17 cellular contexts compared by ENCODE assay signal in genomic region chr12:38544357-38545066, GRCh38.
DNase-seq lines count a peak whose midpoint lies in the region; ATAC-seq and TF ChIP-seq lines count a peak whose summit lies in the region.
"Had no signal": no experiment of that assay in that cellular context is flagged by ENCODE, and none has a peak within 500 bp of the region (broad histone marks: within the 10 kb centered on the region; RNA-seq: fewer than 3 reads in every experiment).

No MANE protein-coding gene starts in this region.

- no peaks in the 10 kb centered on the region for H3K79me1 ChIP-seq in mesendoderm (ENCODE audit: low read length)

- peaks cover 29% of the 10 kb centered on the region for H3K4me1 ChIP-seq in HUES6 (ENCODE audit: control insufficient read depth, insufficient read depth, low read length)
- H3K4me1 ChIP-seq in Panc1 (ENCODE audit: control insufficient read depth, insufficient read depth, low read length) = no peaks in the 10 kb centered on the region
- H3K4me1 ChIP-seq in mesendoderm (ENCODE audit: control insufficient read depth, low read depth, low read length) = peaks cover 4% of the 10 kb centered on the region
- H3K4me1 ChIP-seq: parathyroid adenoma had no signal

- H2BK15ac ChIP-seq in mesendoderm (replicated peaks; ENCODE audit: low read depth) = no peak overlapping the region

- H3K36me3 ChIP-seq in HUES6 (ENCODE audit: control insufficient read depth, insufficient read depth, low read length) (no peaks in the 10 kb centered on the region), Panc1 (ENCODE audit: control insufficient read depth, insufficient read depth, low read length) (no peaks in the 10 kb centered on the region), mesendoderm (ENCODE audit: control insufficient read depth, insufficient read depth, low read length) (no peaks in the 10 kb centered on the region)
- H3K36me3 ChIP-seq: brain microvascular endothelial cell, thoracic aorta had no signal

- intact Hi-C loops in Panc1 (cut with micrococcal nuclease; ENCODE audit: unreplicated experiment) = no loop called here

- H3K9ac ChIP-seq in HUES6 (ENCODE audit: low read length) (peak overlapping the region; percentile 19), mesendoderm (ENCODE audit: low read length) (no peak overlapping the region)
- H3K9ac ChIP-seq: parathyroid adenoma had no signal

- CTCF ChIA-PET in Panc1 (lab: Charles Lee) = no interaction called here

- no TSS peak for BruUV-seq in Panc1 (replicated peaks; lab: Mats Ljungman, UMichigan)

- POLR2A ChIA-PET in Panc1 (lab: Charles Lee) = no interaction called here

- H2AK5ac ChIP-seq in mesendoderm (ENCODE audit: low read length) = no peak overlapping the region

- H3K4ac ChIP-seq in mesendoderm (ENCODE audit: low read depth, low read length) = no peak overlapping the region

- H3K27ac ChIP-seq in C4-2B (no peak overlapping the region), HUES6 (ENCODE audit: low read depth, low read length) (peak overlapping the region; percentile 25; the same call in 1 of the 2 replicates), Panc1 (ENCODE audit: low read length) (no peak overlapping the region), mesendoderm (ENCODE audit: low read depth, low read length) (no peak overlapping the region)
- H3K27ac ChIP-seq: brain microvascular endothelial cell, parathyroid adenoma, thoracic aorta had no signal

- H4K8ac ChIP-seq in mesendoderm (ENCODE audit: low read depth, low read length) = no peak overlapping the region

- peak overlapping the region; percentile 3 for H4K5ac ChIP-seq in mesendoderm (ENCODE audit: low read length)

- H3K23ac ChIP-seq in mesendoderm (ENCODE audit: low read length) = no peak overlapping the region

- H3K27me3 ChIP-seq in HUES6 (ENCODE audit: control insufficient read depth, insufficient read depth, low read length) (no peaks in the 10 kb centered on the region), Panc1 (ENCODE audit: control insufficient read depth, insufficient read depth, low read length) (no peaks in the 10 kb centered on the region), mesendoderm (ENCODE audit: insufficient read depth, low read length, poor library complexity) (no peaks in the 10 kb centered on the region)
- H3K27me3 ChIP-seq: brain microvascular endothelial cell had no signal

- peak; percentile 29 for TF ChIP-seq CTCF in C4-2B (conservative IDR thresholded peaks at IDR 0.05)
- TF ChIP-seq CTCF in Panc1 (IDR thresholded peaks at IDR 0.05) = peak; percentile 39

- in situ Hi-C loops in Panc1 (cut with HindIII; ENCODE audit: low pct_unique_long_range_greater_than_20kb, low sequenced_read_pairs) = no loop called here

- H3K18ac ChIP-seq in mesendoderm (ENCODE audit: low read length) = no peak overlapping the region

- WGBS in mesendoderm (ENCODE audit: extremely low coverage, insufficient coverage, low lambda C conversion rate) = no CpG with 5 or more reads among the region's 5 CpGs

- peak overlapping the region; percentile 51 for H3K56ac ChIP-seq in mesendoderm (ENCODE audit: low read length)

- H2BK5ac ChIP-seq in mesendoderm (ENCODE audit: low read length) = no peak overlapping the region

- H3K9me3 ChIP-seq in HUES6 (ENCODE audit: control insufficient read depth, insufficient read depth, low read depth, low read length) (no peaks in the 10 kb centered on the region; the same call in 1 of the 2 replicates), Panc1 (ENCODE audit: control insufficient read depth, insufficient read depth, low read depth, low read length) (no peaks in the 10 kb centered on the region)
- H3K9me3 ChIP-seq: thoracic aorta had no signal

- H3K79me2 ChIP-seq in mesendoderm (ENCODE audit: control insufficient read depth, insufficient read depth, low read length) = no peaks in the 10 kb centered on the region
- H3K79me2 ChIP-seq: parathyroid adenoma had no signal

- DNase-seq in Panc1 (ENCODE audit: low read depth, low spot score) (no peak), mesendoderm (peak; percentile 70), DMS53 treated with DMSO at 0.1 percent for 48 hours (lab: John Stamatoyannopoulos, UW; ENCODE audit: unreplicated experiment) (no peak), T-helper 9 cell (no peak)
- DNase-seq: activated CD8-positive, alpha-beta memory T cell treated with anti-CD3 and anti-CD28 coated beads, Interleukin-2, amount 50 U/mL, for 4 hours; activated naive CD4-positive, alpha-beta T cell treated with anti-CD3 and anti-CD28 coated beads for 36 hours; brain microvascular endothelial cell; DMS153; foreskin fibroblast; Kasumi-1; SW 1271 had no signal

- H3K4me2 ChIP-seq in mesendoderm (ENCODE audit: low read length) = no peak overlapping the region

- H3K4me3 ChIP-seq in HUES6 (ENCODE audit: low read depth, low read length) (peak overlapping the region; percentile 18; the same call in 1 of the 2 replicates), Panc1 (ENCODE audit: low read depth in 2 of 2, low read length in 2 of 2) (no peak overlapping the region), mesendoderm (ENCODE audit: low read length) (no peak overlapping the region)
- H3K4me3 ChIP-seq: thoracic aorta had no signal

- no peak overlapping the region for H2BK120ac ChIP-seq in mesendoderm (ENCODE audit: low read depth, low read length)

- no peak for ATAC-seq in Panc1
- ATAC-seq in HG03097 (IDR thresholded peaks at IDR 0.05; ENCODE audit: low FRiP score, unreplicated experiment) = no peak
- ATAC-seq in GM19351 (IDR thresholded peaks at IDR 0.05; ENCODE audit: unreplicated experiment) = no peak
